ENCODE assay signal across 1 cellular context in genomic region chr15:59596640-59597039, GRCh38.
TF ChIP-seq lines count a peak whose summit lies in the region.

No MANE protein-coding gene starts in this region.

TF ChIP-seq in A549, 52 proteins besides CTCF, POLR2A, EP300 and RAD21 (continued from another document):
- TF ChIP-seq JUN (IDR thresholded peaks at IDR 0.05) (no peak), ZFP36 (IDR thresholded peaks at IDR 0.05; ENCODE audit: borderline replicate concordance, partially characterized antibody) (no peak), CEBPB (IDR thresholded peaks at IDR 0.05) (no peak), HOXB13 (CRISPR knock-in tag; IDR thresholded peaks at IDR 0.05; ENCODE audit: low read depth) (no peak), HEYL (CRISPR knock-in tag; IDR thresholded peaks at IDR 0.05) (no peak)
